Comparison of ENCODE assay signal across 20 cellular contexts in genomic region chr10:86259901-86260562, GRCh38.
DNase-seq lines count a peak whose midpoint lies in the region; TF ChIP-seq lines count a peak whose summit lies in the region.
"Had no signal": no experiment of that assay in that cellular context is flagged by ENCODE, and none has a peak within 500 bp of the region (broad histone marks: within the 10 kb centered on the region; RNA-seq: fewer than 3 reads in every experiment).

No MANE protein-coding gene starts in this region.

- TF ChIP-seq CTCF in osteoblast (IDR thresholded peaks at IDR 0.05; ENCODE audit: extremely low read depth, low read depth, low read length) (no peak), vagina (IDR thresholded peaks at IDR 0.05) (no peak)

- no peaks in the 10 kb centered on the region for H4K20me1 ChIP-seq in osteoblast (ENCODE audit: insufficient read depth, low read length)

- H3K4me2 ChIP-seq in osteoblast (ENCODE audit: insufficient read depth, low read length): no peak overlapping the region

- no peaks in the 10 kb centered on the region for H3K4me1 ChIP-seq in osteoblast (ENCODE audit: insufficient read depth, low read length)
- H3K4me1 ChIP-seq in vagina: peaks cover 20% of the 10 kb centered on the region
- H3K4me1 ChIP-seq: Caco-2 had no signal

- peak; percentile 2 for DNase-seq in activated CD4-positive, alpha-beta T cell treated with anti-CD3 and anti-CD28 coated beads for 1 hour
- no peak for DNase-seq in activated CD4-positive, alpha-beta T cell treated with anti-CD3 and anti-CD28 coated beads for 48 hours
- DNase-seq in ecto neural progenitor cell (ENCODE audit: low spot score): peak; percentile 19
- peak; percentile 65 for DNase-seq in osteoblast (ENCODE audit: insufficient read length, low spot score, missing footprints)
- peak; percentile 34 to 65 for DNase-seq in vagina (ENCODE audit: extremely low spot score in 2 of 2)
- no peak for DNase-seq in MV-4-11 (lab: John Stamatoyannopoulos, UW)
- no peak for DNase-seq in NOMO-1 (lab: John Stamatoyannopoulos, UW; ENCODE audit: unreplicated experiment in 2 of 2)
- DNase-seq in amniotic stem cell (lab: John Stamatoyannopoulos, UW): no peak
- DNase-seq: Caco-2; CD4-positive, alpha-beta T cell; GF-D8; HCEC 1CT; KBM-7; NCI-H1105 treated with DMSO at 0.1 percent for 48 hours; NCI-H1694; NCI-H2081 treated with DMSO at 0.1 percent for 48 hours; NCI-H510A; NCI-H748 treated with DMSO at 0.1 percent for 48 hours; SHP77 had no signal

- H3K36me3 ChIP-seq in osteoblast (ENCODE audit: insufficient read depth, low read length) (no peaks in the 10 kb centered on the region), vagina (no peaks in the 10 kb centered on the region)
- H3K36me3 ChIP-seq: BE2C had no signal

- H3K27me3 ChIP-seq in osteoblast (ENCODE audit: insufficient read depth, low read length) (no peaks in the 10 kb centered on the region), vagina (no peaks in the 10 kb centered on the region)
- H3K27me3 ChIP-seq: BE2C had no signal

- no peak overlapping the region for H3K4me3 ChIP-seq in osteoblast (ENCODE audit: insufficient read depth, low read length)
- no peak overlapping the region for H3K4me3 ChIP-seq in vagina

- no peak for TF ChIP-seq POLR2A in vagina (IDR thresholded peaks at IDR 0.05)

- H3K9me3 ChIP-seq in osteoblast (ENCODE audit: low read depth, low read length) (no peaks in the 10 kb centered on the region), vagina (no peaks in the 10 kb centered on the region)
- H3K9me3 ChIP-seq: BE2C had no signal

- intact Hi-C loops in vagina (cut with DNase I): no loop called here

- no peak overlapping the region for H2AFZ ChIP-seq in osteoblast (ENCODE audit: low read length)

- H3K79me2 ChIP-seq in osteoblast (ENCODE audit: insufficient read depth, low read length): no peaks in the 10 kb centered on the region

- H3K27ac ChIP-seq in osteoblast (ENCODE audit: low read depth, low read length) (no peak overlapping the region), vagina (no peak overlapping the region)

Comparison
In these comparisons a context has a peak if more than half of its experiments do, and no peak if none do; other contexts are left out.
1. DNase-seq: peak in activated CD4-positive, alpha-beta T cell treated with anti-CD3 and anti-CD28 coated beads for 1 hour (single experiment), ecto neural progenitor cell (single experiment), osteoblast (single experiment) and vagina (2 of 2); none in activated CD4-positive, alpha-beta T cell treated with anti-CD3 and anti-CD28 coated beads for 48 hours (single experiment), MV-4-11 (single experiment), NOMO-1 (0 of 2) and amniotic stem cell (single experiment).